In the genomic region with DNA sequence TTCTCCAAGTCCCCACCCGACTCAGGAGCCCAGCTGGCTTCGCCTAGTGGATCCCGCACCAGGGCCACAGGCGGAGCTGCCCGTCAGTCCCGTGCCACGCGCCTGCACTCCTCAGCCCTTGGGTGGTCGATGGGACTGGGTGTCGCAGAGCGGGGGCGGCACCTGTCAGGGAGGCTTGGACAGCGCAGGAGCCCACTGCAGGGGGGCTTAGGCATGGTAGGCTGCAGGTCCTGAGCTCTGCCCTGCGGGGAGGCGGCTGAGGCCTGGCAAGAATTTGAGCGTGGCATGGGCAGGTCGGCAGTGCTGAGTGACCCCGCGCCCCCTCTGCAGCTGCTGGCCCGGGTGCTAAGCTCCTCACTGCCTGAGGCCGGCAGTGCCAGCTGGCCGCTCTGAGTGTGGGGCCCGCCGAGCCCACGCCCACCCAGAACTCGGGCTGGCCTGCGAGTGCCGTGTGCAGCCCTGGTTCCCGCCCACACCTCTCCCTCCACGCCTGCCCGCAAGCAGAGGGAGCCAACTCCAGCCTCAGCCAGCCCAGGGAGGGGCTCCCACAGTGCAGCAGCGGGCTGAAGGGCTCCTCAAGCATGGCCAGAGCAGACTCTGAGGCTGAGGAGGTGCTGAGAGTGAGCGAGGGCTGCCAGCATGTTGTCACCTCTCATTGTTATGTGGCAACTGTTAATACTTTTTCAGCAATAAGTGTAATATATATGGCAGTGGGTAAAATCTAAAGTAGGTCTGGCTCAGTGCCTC, we compare ENCODE assay signal across 22 cellular contexts.
A peak's percentile ranks its signal among the peaks of the same experiment; 100 is the strongest.
DNase-seq lines count a peak whose midpoint lies in the region; ATAC-seq, FAIRE-seq and TF ChIP-seq lines count a peak whose summit lies in the region.
"Had no signal": no experiment of that assay in that cellular context is flagged by ENCODE, and none has a peak within 500 bp of the region (broad histone marks: within the 10 kb centered on the region; RNA-seq: fewer than 3 reads in every experiment).

No MANE protein-coding gene starts in this region.

- no peak for FAIRE-seq in kidney (lab: Jason Lieb, UNC)
- FAIRE-seq: A549, G401.6, GM19239, H1 had no signal

- 93% methylated on average over 33 of the region's 33 CpGs for whole genome bisulfite sequencing in sigmoid colon, 2 donors
- 96 to 97% methylated on average over 32 to 33 of the region's 33 CpGs for WGBS in aorta, 2 donors

- H3K36me3 ChIP-seq in kidney (ENCODE audit: control insufficient read depth in 1 of 2, insufficient read depth in 2 of 2, low read length in 2 of 2) (no peaks in the 10 kb centered on the region), sigmoid colon (no peaks in the 10 kb centered on the region), aorta (ENCODE audit: control insufficient read depth in 1 of 2, insufficient read depth in 2 of 2, low read length in 1 of 2) (no peaks in the 10 kb centered on the region)
- H3K36me3 ChIP-seq: BE2C; BLaER1 treated with 17β-estradiol and CSF1 and Interleukin-3, amounts not matched to agents 10 nM and 100 nM had no signal

- intact Hi-C loops in left cardiac atrium (cut with DNase I) = no loop called here
- intact Hi-C loops in Right ventricle myocardium superior (cut with DNase I) = no loop called here
- intact Hi-C loops in kidney (cut with DNase I) = no loop called here
- intact Hi-C loops in sigmoid colon (cut with DNase I) = no loop called here
- intact Hi-C loops in aorta (cut with DNase I) = no loop called here

- H3K27ac ChIP-seq in kidney (ENCODE audit: low read depth in 2 of 2, low read length in 2 of 2) (no peak overlapping the region), sigmoid colon (no peak overlapping the region), aorta (ENCODE audit: low read depth in 1 of 2, low read length in 2 of 2) (no peak overlapping the region)
- H3K27ac ChIP-seq: A549; BLaER1 treated with 17β-estradiol and CSF1 and Interleukin-3, amounts not matched to agents 10 nM and 100 nM; GM23248 had no signal

- H3K9me3 ChIP-seq in kidney (ENCODE audit: control insufficient read depth in 1 of 2, low read length in 2 of 2) = no peaks in the 10 kb centered on the region
- no peaks in the 10 kb centered on the region for H3K9me3 ChIP-seq in sigmoid colon
- no peaks in the 10 kb centered on the region for H3K9me3 ChIP-seq in aorta (ENCODE audit: control insufficient read depth, low read length)
- H3K9me3 ChIP-seq: BE2C had no signal

- ATAC-seq in left cardiac atrium (no peak), Right ventricle myocardium superior (ENCODE audit: poor library complexity) (no peak), aorta (ENCODE audit: low FRiP score) (peak; percentile 15)
- ATAC-seq: A549 had no signal

- DNase-seq in left cardiac atrium (peak; percentile 11), Right ventricle myocardium superior (no peak), kidney (peak; percentile 56), sigmoid colon (peak; percentile 46), aorta (peak in 1 of 2 donors; percentile 62), NCI-H82 treated with DMSO at 0.1 percent for 48 hours (lab: John Stamatoyannopoulos, UW; ENCODE audit: unreplicated experiment) (no peak), Kasumi-1 (lab: John Stamatoyannopoulos, UW) (no peak)
- DNase-seq: 8988T; ACHN; AML-193; Calu3; CD4-positive, alpha-beta memory T cell; COR-L47; GM23248; H7; HCEC 1CT had no signal

- H3K4me1 ChIP-seq in kidney (ENCODE audit: control insufficient read depth in 1 of 2, insufficient read depth in 1 of 2, low read depth in 1 of 2, low read length in 2 of 2) = no peaks in the 10 kb centered on the region
- H3K4me1 ChIP-seq in sigmoid colon = no peaks in the 10 kb centered on the region
- H3K4me1 ChIP-seq in aorta (ENCODE audit: control insufficient read depth in 1 of 2, insufficient read depth in 2 of 2, low read length in 2 of 2) = no peaks in the 10 kb centered on the region
- H3K4me1 ChIP-seq: A549; BLaER1 treated with 17β-estradiol and CSF1 and Interleukin-3, amounts not matched to agents 10 nM and 100 nM had no signal

- TF ChIP-seq POLR2A in sigmoid colon (IDR thresholded peaks at IDR 0.05) = no peak

- TF ChIP-seq EP300 in sigmoid colon (IDR thresholded peaks at IDR 0.05) = no peak

- H3K27me3 ChIP-seq in sigmoid colon (no peaks in the 10 kb centered on the region), aorta (ENCODE audit: control insufficient read depth in 1 of 2, insufficient read depth in 2 of 2, low read length in 1 of 2) (no peaks in the 10 kb centered on the region)
- H3K27me3 ChIP-seq: BE2C; BLaER1 treated with 17β-estradiol and CSF1 and Interleukin-3, amounts not matched to agents 10 nM and 100 nM had no signal

- TF ChIP-seq CTCF in kidney (IDR thresholded peaks at IDR 0.05; ENCODE audit: borderline replicate concordance, extremely low read depth, insufficient read depth) (no peak), sigmoid colon (IDR thresholded peaks at IDR 0.05) (no peak)

- H3K9ac ChIP-seq in kidney (ENCODE audit: low read length in 2 of 2) = no peak overlapping the region
- H3K9ac ChIP-seq: BLaER1 treated with 17β-estradiol and CSF1 and Interleukin-3, amounts not matched to agents 10 nM and 100 nM; GM23248 had no signal

- no peak overlapping the region for H3K4me3 ChIP-seq in kidney (ENCODE audit: low read length in 2 of 2)
- H3K4me3 ChIP-seq in sigmoid colon = no peak overlapping the region
- no peak overlapping the region for H3K4me3 ChIP-seq in aorta (ENCODE audit: low read length in 2 of 2)
- H3K4me3 ChIP-seq: A549; BLaER1 treated with 17β-estradiol and CSF1 and Interleukin-3, amounts not matched to agents 10 nM and 100 nM; GM23248 had no signal

Comparison
In these comparisons a context has a peak if more than half of its experiments do, and no peak if none do; other contexts are left out.
1. DNase-seq: peak in left cardiac atrium (single experiment), kidney (single experiment) and sigmoid colon (single experiment); none in Right ventricle myocardium superior (single experiment), NCI-H82 treated with DMSO at 0.1 percent for 48 hours (single experiment) and Kasumi-1 (0 of 2).